Comparison of ENCODE assay signal across 22 cellular contexts in genomic region chr6:139514819-139515218, GRCh38.
A peak's percentile ranks its signal among the peaks of the same experiment; 100 is the strongest.
DNase-seq lines count a peak whose midpoint lies in the region; TF ChIP-seq lines count a peak whose summit lies in the region.
"Had no signal": no experiment of that assay in that cellular context is flagged by ENCODE, and none has a peak within 500 bp of the region (broad histone marks: within the 10 kb centered on the region; RNA-seq: fewer than 3 reads in every experiment).

No MANE protein-coding gene starts in this region.

- H3K36me3 Mint-ChIP-seq in activated T-cell treated with anti-CD3 and anti-CD28 coated beads, Interleukin-2, amount 50 U/mL, for 24 hours (ENCODE audit: low read depth), result no peaks in the 10 kb centered on the region

- peaks cover 20% of the 10 kb centered on the region for H3K4me1 ChIP-seq in SJSA1 (replicated peaks)
- no peaks in the 10 kb centered on the region for H3K4me1 ChIP-seq in smooth muscle cell (ENCODE audit: low read depth)

- TF ChIP-seq CTCF in foreskin fibroblast (IDR thresholded peaks at IDR 0.05; ENCODE audit: low read depth, low read length) (no peak), smooth muscle cell (IDR thresholded peaks at IDR 0.05; ENCODE audit: borderline replicate concordance, insufficient read depth, poor library complexity, severe bottlenecking) (no peak), GM10248 (IDR thresholded peaks at IDR 0.05; ENCODE audit: control extremely low read depth, extremely low read depth, low read depth, missing control alignments) (no peak)

- 40% methylated on average over 3 of the region's 3 CpGs for WGBS in smooth muscle cell (ENCODE audit: low lambda C conversion rate)

- H3K4me3 Mint-ChIP-seq in activated T-cell treated with anti-CD3 and anti-CD28 coated beads, Interleukin-2, amount 50 U/mL, for 24 hours, result no peak overlapping the region
- H3K4me3 Mint-ChIP-seq: endodermal cell, H9, T-helper 17 cell had no signal

- H3K27ac ChIP-seq in SJSA1, result peak overlapping the region; percentile 64
- peak overlapping the region; percentile 59 for H3K27ac ChIP-seq in smooth muscle cell (ENCODE audit: low read depth)
- H3K27ac ChIP-seq: esophagus squamous epithelium, uterus had no signal

- CTCF ChIA-PET in GM10248 (lab: Yijun Ruan, JAX), result no interaction called here

- no peaks in the 10 kb centered on the region for H3K27me3 Mint-ChIP-seq in activated T-cell treated with anti-CD3 and anti-CD28 coated beads, Interleukin-2, amount 50 U/mL, for 24 hours
- H3K27me3 Mint-ChIP-seq: T-helper 17 cell had no signal

- H3K4me3 ChIP-seq in SJSA1 (no peak overlapping the region), foreskin fibroblast (ENCODE audit: low read depth in 1 of 2, low read length in 2 of 2) (no peak overlapping the region), smooth muscle cell (no peak overlapping the region)
- H3K4me3 ChIP-seq: esophagus squamous epithelium, uterus had no signal

- POLR2A ChIA-PET in GM10248 (lab: Yijun Ruan, JAX), result interaction anchor here (1.7 kb wide), 1 partner anchor 140 kb away, joined by 6 read pairs; the partner anchor contains the start of gene CITED2

- peaks cover 18% of the 10 kb centered on the region for H3K4me1 Mint-ChIP-seq in activated T-cell treated with anti-CD3 and anti-CD28 coated beads, Interleukin-2, amount 50 U/mL, for 24 hours (ENCODE audit: low read depth)

- H2AFZ ChIP-seq in smooth muscle cell (ENCODE audit: low read depth), result peak overlapping the region; percentile 37

- no peaks in the 10 kb centered on the region for H4K20me1 ChIP-seq in smooth muscle cell (ENCODE audit: low read depth)

- peaks cover 6% of the 10 kb centered on the region for H3F3A ChIP-seq in smooth muscle cell (ENCODE audit: low read depth)

- no peak for DNase-seq in activated T-cell treated with anti-CD3 and anti-CD28 coated beads, Interleukin-2, amount 50 U/mL, for 24 hours
- DNase-seq in activated T-cell treated with anti-CD3 and anti-CD28 coated beads, Interleukin-2, amount 50 U/mL, for 48 hours, result no peak
- DNase-seq in SJSA1 (ENCODE audit: low read depth in 1 of 2, low spot score in 2 of 2), result no peak
- peak; percentile 41 to 52 for DNase-seq in foreskin fibroblast
- no peak for DNase-seq in smooth muscle cell (lab: John Stamatoyannopoulos, UW; ENCODE audit: unreplicated experiment)
- no peak for DNase-seq in C1 segment of cervical spinal cord (lab: John Stamatoyannopoulos, UW)
- DNase-seq in hippocampal formation (lab: John Stamatoyannopoulos, UW), result no peak
- DNase-seq in GM10248 (ENCODE audit: extremely low spot score), result no peak
- DNase-seq: activated naive CD4-positive, alpha-beta T cell treated with anti-CD3 and anti-CD28 coated beads, Interleukin-2, amount 50 U/mL, for 16 hours; aorta; DMS153; endodermal cell; esophagus squamous epithelium; H9; kidney; NCI-H1105 treated with DMSO at 0.1 percent for 48 hours; NCI-H2029; NCI-H226; small intestine; stimulated activated CD4-positive, alpha-beta T cell treated with anti-CD3 and anti-CD28 coated beads, Interleukin-2, amount 100 ng/mL, for 24 hours; T-helper 17 cell; uterus had no signal

- no peaks in the 10 kb centered on the region for H3K9me3 ChIP-seq in SJSA1 (replicated peaks)
- no peaks in the 10 kb centered on the region for H3K9me3 ChIP-seq in smooth muscle cell (replicated peaks; ENCODE audit: low read depth)
- H3K9me3 ChIP-seq: esophagus squamous epithelium, uterus had no signal

- no peaks in the 10 kb centered on the region for H3K27me3 ChIP-seq in SJSA1 (replicated peaks)
- H3K27me3 ChIP-seq in smooth muscle cell (ENCODE audit: low read depth), result no peaks in the 10 kb centered on the region
- H3K27me3 ChIP-seq: esophagus squamous epithelium, uterus had no signal

- H3K9ac ChIP-seq in smooth muscle cell (ENCODE audit: low read depth), result no peak overlapping the region

- H3K4me2 ChIP-seq in smooth muscle cell, result peak overlapping the region; percentile 25

- no peaks in the 10 kb centered on the region for H3K79me2 ChIP-seq in smooth muscle cell (ENCODE audit: low read depth)

- H3K36me3 ChIP-seq in SJSA1, result no peaks in the 10 kb centered on the region
- H3K36me3 ChIP-seq in smooth muscle cell (ENCODE audit: low read depth), result no peaks in the 10 kb centered on the region
- H3K36me3 ChIP-seq: esophagus squamous epithelium, uterus had no signal

- peak overlapping the region; percentile 87 for H3K27ac Mint-ChIP-seq in activated T-cell treated with anti-CD3 and anti-CD28 coated beads, Interleukin-2, amount 50 U/mL, for 24 hours
- H3K27ac Mint-ChIP-seq: H9, T-helper 17 cell had no signal

- H3K9me3 Mint-ChIP-seq in activated T-cell treated with anti-CD3 and anti-CD28 coated beads, Interleukin-2, amount 50 U/mL, for 24 hours, result no peaks in the 10 kb centered on the region
- H3K9me3 Mint-ChIP-seq: endodermal cell, H9 had no signal

Comparison
In these comparisons a context has a peak if more than half of its experiments do, and no peak if none do; other contexts are left out.
1. DNase-seq: peak in foreskin fibroblast (2 of 2); none in activated T-cell treated with anti-CD3 and anti-CD28 coated beads, Interleukin-2, amount 50 U/mL, for 24 hours (single experiment), activated T-cell treated with anti-CD3 and anti-CD28 coated beads, Interleukin-2, amount 50 U/mL, for 48 hours (0 of 2), SJSA1 (0 of 2), smooth muscle cell (single experiment), C1 segment of cervical spinal cord (0 of 14), hippocampal formation (0 of 2) and GM10248 (single experiment).